Comparison of ENCODE assay signal across 16 cellular contexts in genomic region chr3:159669024-159669476, GRCh38.
DNase-seq lines count a peak whose midpoint lies in the region; ATAC-seq, FAIRE-seq and TF ChIP-seq lines count a peak whose summit lies in the region.
"Had no signal": no experiment of that assay in that cellular context is flagged by ENCODE, and none has a peak within 500 bp of the region (broad histone marks: within the 10 kb centered on the region; RNA-seq: fewer than 3 reads in every experiment).

No MANE protein-coding gene starts in this region.

- H3K9me3 ChIP-seq in astrocyte (ENCODE audit: insufficient read depth, low read depth, low read length) (no peaks in the 10 kb centered on the region), stomach (no peaks in the 10 kb centered on the region)
- H3K9me3 ChIP-seq: MG63, suprapubic skin had no signal

- H3K27ac ChIP-seq in astrocyte (ENCODE audit: low read depth, low read length) (no peak overlapping the region), stomach (peak overlapping the region in 3 of 5 donors; percentile 4 to 22 (median 7))
- H3K27ac ChIP-seq: suprapubic skin had no signal

- H3K4me3 ChIP-seq in astrocyte (ENCODE audit: insufficient read depth, low read depth, low read length) (no peak overlapping the region), stomach (no peak overlapping the region)
- H3K4me3 ChIP-seq: coronary artery, MG63, suprapubic skin had no signal

- no peaks in the 10 kb centered on the region for H3K4me1 ChIP-seq in astrocyte (ENCODE audit: insufficient read depth, low read length)
- H3K4me1 ChIP-seq in stomach: peaks cover 0 to 13% (median 4%) of the 10 kb centered on the region in 4 donors
- H3K4me1 ChIP-seq: suprapubic skin had no signal

- no peak overlapping the region for H3K4me2 ChIP-seq in astrocyte (ENCODE audit: low read length)

- H3K27ac Mint-ChIP-seq in HFFc6 (peak overlapping the region; percentile 82), astrocyte (ENCODE audit: unreplicated experiment) (peak overlapping the region; percentile 97)
- H3K27ac Mint-ChIP-seq: activated T-helper 2 cell treated with anti-CD3 and anti-CD28 coated beads, Interferon-gamma antibody, Interleukin-2, Interleukin-4, amounts not matched to agents 10 μg/mL and 5 μg/mL and 100 μg/mL, durations not matched to agents 14 hours and 24 hours and 36 hours had no signal

- H3K36me3 Mint-ChIP-seq in HFFc6 (ENCODE audit: low read depth): no peaks in the 10 kb centered on the region
- H3K36me3 Mint-ChIP-seq in astrocyte (ENCODE audit: low read depth, unreplicated experiment): no peaks in the 10 kb centered on the region

- H3K27me3 Mint-ChIP-seq in HFFc6 (ENCODE audit: insufficient read depth): no peaks in the 10 kb centered on the region
- H3K27me3 Mint-ChIP-seq in astrocyte (ENCODE audit: low read depth, unreplicated experiment): peaks cover 2% of the 10 kb centered on the region

- H3K4me3 Mint-ChIP-seq in HFFc6: 0 out of 2 replicates have a peak overlapping the region, but pooled peaks have one; percentile 23
- H3K4me3 Mint-ChIP-seq in astrocyte (ENCODE audit: unreplicated experiment): no peak overlapping the region

- no peak overlapping the region for H3K9ac ChIP-seq in astrocyte (ENCODE audit: low read length)

- H3K27me3 ChIP-seq in astrocyte (ENCODE audit: insufficient read depth, low read length) (no peaks in the 10 kb centered on the region), stomach (no peaks in the 10 kb centered on the region)
- H3K27me3 ChIP-seq: MG63, suprapubic skin had no signal

- H2AFZ ChIP-seq in astrocyte (ENCODE audit: low read depth, low read length): peak overlapping the region; percentile 44

- WGBS in stomach, 5 donors: 32 to 44% (median 38%) methylated on average over 8 of the region's 8 CpGs

- intact Hi-C loops in stomach (cut with DNase I; ENCODE audit: low total_unique reads): no loop called here

- no peaks in the 10 kb centered on the region for H4K20me1 ChIP-seq in astrocyte (ENCODE audit: insufficient read depth, low read length)

- FAIRE-seq in astrocyte (lab: Jason Lieb, UNC): no peak

- TF ChIP-seq POLR2A in stomach (IDR thresholded peaks at IDR 0.05): no peak

- no peak for ATAC-seq in HG03354 (IDR thresholded peaks at IDR 0.05; ENCODE audit: poor library complexity, severe bottlenecking, unreplicated experiment)
- ATAC-seq: activated CD4-positive, CD25-positive, alpha-beta regulatory T cell treated with anti-CD3 and anti-CD28 coated beads, Interleukin-2, amount 50 U/mL, for 24 hours had no signal

- DNase-seq in HFFc6 (peak; percentile 53), astrocyte (ENCODE audit: low read depth) (peak; percentile 44), kidney glomerular epithelial cell (lab: John Stamatoyannopoulos, UW) (peak; percentile 78), stomach (no peak), Kasumi-1 (lab: John Stamatoyannopoulos, UW) (no peak), GM20000 (ENCODE audit: low spot score) (no peak)
- DNase-seq: DMS79; MG63; NCI-H524; SHP77 treated with DMSO at 0.1 percent for 48 hours; stimulated activated CD4-positive, alpha-beta T cell treated with anti-CD3 and anti-CD28 coated beads, Interleukin-4, amount 100 ng/mL, for 24 hours had no signal

- TF ChIP-seq CTCF in HFFc6 (IDR thresholded peaks at IDR 0.05) (no peak), astrocyte (IDR thresholded peaks at IDR 0.05; ENCODE audit: insufficient read depth, low read depth, low read length) (no peak), stomach (IDR thresholded peaks at IDR 0.05) (no peak), GM20000 (IDR thresholded peaks at IDR 0.05; ENCODE audit: extremely low read depth, missing control alignments) (no peak)

- no peaks in the 10 kb centered on the region for H3K79me2 ChIP-seq in astrocyte (ENCODE audit: insufficient read depth, low read length)

- peaks cover 29% of the 10 kb centered on the region for H3K4me1 Mint-ChIP-seq in HFFc6 (ENCODE audit: low read depth)
- peaks cover 20% of the 10 kb centered on the region for H3K4me1 Mint-ChIP-seq in astrocyte (ENCODE audit: low read depth, unreplicated experiment)

- H3K9me3 Mint-ChIP-seq in HFFc6: no peaks in the 10 kb centered on the region
- no peaks in the 10 kb centered on the region for H3K9me3 Mint-ChIP-seq in astrocyte (ENCODE audit: unreplicated experiment)
- H3K9me3 Mint-ChIP-seq: activated T-helper 2 cell treated with anti-CD3 and anti-CD28 coated beads, Interferon-gamma antibody, Interleukin-2, Interleukin-4, amounts not matched to agents 10 μg/mL and 5 μg/mL and 100 μg/mL, durations not matched to agents 14 hours and 24 hours and 36 hours had no signal

- H3K36me3 ChIP-seq in astrocyte (ENCODE audit: insufficient read depth, low read length) (no peaks in the 10 kb centered on the region), stomach (no peaks in the 10 kb centered on the region)
- H3K36me3 ChIP-seq: MG63, suprapubic skin had no signal

- TF ChIP-seq EP300 in stomach (IDR thresholded peaks at IDR 0.05): no peak

Comparison
In these comparisons a context has a peak if more than half of its experiments do, and no peak if none do; other contexts are left out.
1. DNase-seq: peak in HFFc6 (single experiment), astrocyte (single experiment) and kidney glomerular epithelial cell (single experiment); none in stomach (single experiment), Kasumi-1 (0 of 2) and GM20000 (single experiment).